Comparison of ENCODE assay signal across 18 cellular contexts in the genomic region with DNA sequence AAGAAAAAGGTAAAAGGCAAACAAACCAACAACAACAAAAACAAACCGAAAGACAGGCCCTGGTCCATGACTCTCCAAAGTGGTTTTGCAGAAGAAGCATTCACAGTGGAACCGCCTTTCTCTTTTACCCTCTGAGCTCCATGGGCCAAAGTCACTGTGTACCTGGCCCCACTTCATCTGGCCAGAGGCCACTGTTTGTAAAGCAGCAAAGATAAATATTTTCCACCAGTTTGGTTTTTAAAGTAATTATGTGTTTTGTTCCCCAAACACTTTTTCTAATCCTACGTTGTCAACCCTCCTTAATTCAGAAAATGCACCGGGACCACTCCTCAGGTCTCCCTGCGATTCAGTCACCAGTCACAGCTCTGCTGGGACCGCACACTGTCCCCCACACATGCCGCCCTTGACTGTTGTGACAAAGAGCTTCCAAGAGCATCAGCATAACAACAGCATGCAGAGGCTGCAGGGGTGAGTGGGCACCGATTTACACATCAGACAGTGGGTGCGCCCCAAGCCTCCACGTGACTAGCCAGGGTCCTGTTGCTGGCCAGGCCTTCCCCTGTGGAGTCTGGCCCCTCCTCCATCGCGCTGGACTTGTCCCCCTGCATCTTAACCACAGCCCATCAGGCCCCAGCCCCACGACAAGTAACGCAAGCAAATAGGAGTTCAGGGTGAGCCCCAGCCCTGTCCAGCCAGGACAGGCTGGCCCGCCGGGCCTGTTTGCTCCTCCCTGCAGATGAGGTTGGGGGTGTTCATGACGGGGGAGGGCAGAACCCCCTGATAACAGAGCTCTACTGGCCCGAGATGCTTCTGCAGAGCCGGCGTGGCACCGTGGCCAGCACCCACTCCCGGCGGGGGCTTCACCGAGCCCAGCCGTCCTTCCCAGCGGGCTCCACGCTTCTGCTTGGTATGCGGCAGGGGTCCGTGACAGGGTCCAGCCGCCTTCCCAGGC.
DNase-seq lines count a peak whose midpoint lies in the region; ATAC-seq, FAIRE-seq and TF ChIP-seq lines count a peak whose summit lies in the region.
"Had no signal": no experiment of that assay in that cellular context is flagged by ENCODE, and none has a peak within 500 bp of the region (broad histone marks: within the 10 kb centered on the region; RNA-seq: fewer than 3 reads in every experiment).

No MANE protein-coding gene starts in this region.

- H3K27ac ChIP-seq in VCaP (peak overlapping the region; percentile 24; the same call in 1 of the 2 replicates), iPS-20b (ENCODE audit: low read length) (no peak overlapping the region), pancreas (no peak overlapping the region)
- H3K27ac ChIP-seq: psoas muscle had no signal

- no peak overlapping the region for H3K9ac ChIP-seq in iPS-20b (ENCODE audit: low read depth, low read length)

- H3K27me3 ChIP-seq in iPS-20b (ENCODE audit: insufficient read depth, low read length) (peaks cover 7% of the 10 kb centered on the region), pancreas (no peaks in the 10 kb centered on the region)

- H3K4me1 Mint-ChIP-seq in CD14-positive monocyte (no peaks in the 10 kb centered on the region), progenitor cell of endocrine pancreas (ENCODE audit: low read depth) (peaks cover 1% of the 10 kb centered on the region)
- H3K4me1 Mint-ChIP-seq: immature natural killer cell had no signal

- no peak for TF ChIP-seq CTCF in CD14-positive monocyte (IDR thresholded peaks at IDR 0.05)
- no peak for TF ChIP-seq CTCF in VCaP (conservative IDR thresholded peaks at IDR 0.05)
- no peak for TF ChIP-seq CTCF in pancreas (IDR thresholded peaks at IDR 0.05)
- TF ChIP-seq CTCF in progenitor cell of endocrine pancreas (IDR thresholded peaks at IDR 0.05; ENCODE audit: unreplicated experiment), result no peak

- DNase-seq in CD14-positive monocyte (ENCODE audit: low spot score) (peak; percentile 37), pancreas (peak in 4 of 6 donors; percentile 33 to 60 (median 45)), hepatic stellate cell (ENCODE audit: low spot score) (no peak), progenitor cell of endocrine pancreas (ENCODE audit: low spot score, unreplicated experiment) (no peak), foreskin melanocyte (no peak)
- DNase-seq: activated CD8-positive, alpha-beta memory T cell treated with anti-CD3 and anti-CD28 coated beads for 24 hours; activated gamma-delta T cell treated with Interleukin-2 at 50 U/mL for 16 hours; effector memory CD8-positive, alpha-beta T cell; GF-D8; immature natural killer cell; NCI-H146; NCI-H510A; OCI-M1; psoas muscle had no signal

- H3K27ac Mint-ChIP-seq in CD14-positive monocyte, result no peak overlapping the region
- H3K27ac Mint-ChIP-seq in progenitor cell of endocrine pancreas, result no peak overlapping the region
- H3K27ac Mint-ChIP-seq: effector memory CD8-positive, alpha-beta T cell; immature natural killer cell had no signal

- H3K36me3 Mint-ChIP-seq in CD14-positive monocyte (no peaks in the 10 kb centered on the region), progenitor cell of endocrine pancreas (ENCODE audit: insufficient read depth) (peaks cover 2% of the 10 kb centered on the region)
- H3K36me3 Mint-ChIP-seq: immature natural killer cell had no signal

- H3K36me3 ChIP-seq in iPS-20b (ENCODE audit: insufficient read depth, low read depth, low read length), result no peaks in the 10 kb centered on the region
- H3K36me3 ChIP-seq in pancreas, result no peaks in the 10 kb centered on the region

- H3K27me3 Mint-ChIP-seq in CD14-positive monocyte (ENCODE audit: low read depth in 3 of 3) (peaks cover 10 to 20% (median 18%) of the 10 kb centered on the region in 3 donors), progenitor cell of endocrine pancreas (peaks cover 17% of the 10 kb centered on the region)

- H3K9me3 Mint-ChIP-seq in CD14-positive monocyte (peaks cover 0 to 17% (median 2%) of the 10 kb centered on the region in 7 donors), progenitor cell of endocrine pancreas (ENCODE audit: low read depth) (peaks cover 9% of the 10 kb centered on the region)
- H3K9me3 Mint-ChIP-seq: effector memory CD8-positive, alpha-beta T cell; immature natural killer cell had no signal

- H3K4me3 Mint-ChIP-seq in CD14-positive monocyte (no peak overlapping the region), progenitor cell of endocrine pancreas (ENCODE audit: low read depth) (no peak overlapping the region)
- H3K4me3 Mint-ChIP-seq: effector memory CD8-positive, alpha-beta T cell; immature natural killer cell had no signal

- WGBS in pancreas, 2 donors, result 50 to 57% methylated on average over 30 of the region's 30 CpGs

- peak overlapping the region; percentile 56 for H3K4me3 ChIP-seq in iPS-20b (ENCODE audit: low read length)
- no peak overlapping the region for H3K4me3 ChIP-seq in pancreas
- H3K4me3 ChIP-seq: psoas muscle had no signal

- ATAC-seq in pancreas, result peak; percentile 70 to 90 (median 78)
- no peak for ATAC-seq in HG03469 (IDR thresholded peaks at IDR 0.05; ENCODE audit: unreplicated experiment)
- ATAC-seq: effector memory CD8-positive, alpha-beta T cell; psoas muscle had no signal

- FAIRE-seq in pancreas (lab: Jason Lieb, UNC), result no peak

- H3K4me1 ChIP-seq in iPS-20b (ENCODE audit: insufficient read depth, low read length) (peaks cover 15% of the 10 kb centered on the region; the same call in 1 of the 2 replicates), pancreas (peaks cover 0 to 6% (median 3%) of the 10 kb centered on the region in 3 donors)
- H3K4me1 ChIP-seq: Caco-2, psoas muscle had no signal

- intact Hi-C loops in CD14-positive monocyte (cut with micrococcal nuclease) (no loop called here), pancreas (cut with DNase I) (no loop called here)

- H3K9me3 ChIP-seq in iPS-20b (ENCODE audit: insufficient read depth, low read depth, low read length), result no peaks in the 10 kb centered on the region
- no peaks in the 10 kb centered on the region for H3K9me3 ChIP-seq in pancreas
- H3K9me3 ChIP-seq: Caco-2, psoas muscle had no signal

Comparison
In these comparisons a context has a peak if more than half of its experiments do, and no peak if none do; other contexts are left out.
1. DNase-seq: peak in CD14-positive monocyte (single experiment) and pancreas (4 of 6); none in hepatic stellate cell (single experiment), progenitor cell of endocrine pancreas (single experiment) and foreskin melanocyte (single experiment).